1 cellular context compared by ENCODE assay signal in genomic region chr20:47878601-47879004, GRCh38.
TF ChIP-seq lines count a peak whose summit lies in the region.

No MANE protein-coding gene starts in this region.

TF ChIP-seq in K562, 482 proteins besides CTCF, POLR2A, EP300 and RAD21 (continued from another document):
- TF ChIP-seq ZBTB11 (CRISPR knock-in tag; IDR thresholded peaks at IDR 0.05), result peak in 1 of 3 experiments; percentile 38; a peak in 1 of 6 replicates
- TF ChIP-seq, protein P1, sequence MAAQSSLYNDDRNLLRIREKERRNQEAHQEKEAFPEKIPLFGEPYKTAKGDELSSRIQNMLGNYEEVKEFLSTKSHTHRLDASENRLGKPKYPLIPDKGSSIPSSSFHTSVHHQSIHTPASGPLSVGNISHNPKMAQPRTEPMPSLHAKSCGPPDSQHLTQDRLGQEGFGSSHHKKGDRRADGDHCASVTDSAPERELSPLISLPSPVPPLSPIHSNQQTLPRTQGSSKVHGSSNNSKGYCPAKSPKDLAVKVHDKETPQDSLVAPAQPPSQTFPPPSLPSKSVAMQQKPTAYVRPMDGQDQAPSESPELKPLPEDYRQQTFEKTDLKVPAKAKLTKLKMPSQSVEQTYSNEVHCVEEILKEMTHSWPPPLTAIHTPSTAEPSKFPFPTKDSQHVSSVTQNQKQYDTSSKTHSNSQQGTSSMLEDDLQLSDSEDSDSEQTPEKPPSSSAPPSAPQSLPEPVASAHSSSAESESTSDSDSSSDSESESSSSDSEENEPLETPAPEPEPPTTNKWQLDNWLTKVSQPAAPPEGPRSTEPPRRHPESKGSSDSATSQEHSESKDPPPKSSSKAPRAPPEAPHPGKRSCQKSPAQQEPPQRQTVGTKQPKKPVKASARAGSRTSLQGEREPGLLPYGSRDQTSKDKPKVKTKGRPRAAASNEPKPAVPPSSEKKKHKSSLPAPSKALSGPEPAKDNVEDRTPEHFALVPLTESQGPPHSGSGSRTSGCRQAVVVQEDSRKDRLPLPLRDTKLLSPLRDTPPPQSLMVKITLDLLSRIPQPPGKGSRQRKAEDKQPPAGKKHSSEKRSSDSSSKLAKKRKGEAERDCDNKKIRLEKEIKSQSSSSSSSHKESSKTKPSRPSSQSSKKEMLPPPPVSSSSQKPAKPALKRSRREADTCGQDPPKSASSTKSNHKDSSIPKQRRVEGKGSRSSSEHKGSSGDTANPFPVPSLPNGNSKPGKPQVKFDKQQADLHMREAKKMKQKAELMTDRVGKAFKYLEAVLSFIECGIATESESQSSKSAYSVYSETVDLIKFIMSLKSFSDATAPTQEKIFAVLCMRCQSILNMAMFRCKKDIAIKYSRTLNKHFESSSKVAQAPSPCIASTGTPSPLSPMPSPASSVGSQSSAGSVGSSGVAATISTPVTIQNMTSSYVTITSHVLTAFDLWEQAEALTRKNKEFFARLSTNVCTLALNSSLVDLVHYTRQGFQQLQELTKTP (IDR thresholded peaks at IDR 0.05; ENCODE audit: low read depth in 1 of 2, partially characterized antibody in 2 of 2), result no peak
- no peak for TF ChIP-seq ZFP36 (IDR thresholded peaks at IDR 0.05; ENCODE audit: low read depth, low read length, partially characterized antibody)
- no peak for TF ChIP-seq PHF20 (IDR thresholded peaks at IDR 0.05; ENCODE audit: partially characterized antibody)
- TF ChIP-seq ZNF140 (CRISPR knock-in tag; IDR thresholded peaks at IDR 0.05), result no peak
- no peak for TF ChIP-seq COPS2 (conservative IDR thresholded peaks at IDR 0.05)
- no peak for TF ChIP-seq RHOXF2B (CRISPR knock-in tag; conservative IDR thresholded peaks at IDR 0.05)
- TF ChIP-seq USF1 (CRISPR knock-in tag; IDR thresholded peaks at IDR 0.05), result peak; percentile 32; the same call in 1 of the 2 replicates
- no peak for TF ChIP-seq DMBX1 (CRISPR knock-in tag; IDR thresholded peaks at IDR 0.05; ENCODE audit: borderline replicate concordance)
- no peak for TF ChIP-seq POLR2B (IDR thresholded peaks at IDR 0.05; ENCODE audit: low read depth, partially characterized antibody)
- no peak for TF ChIP-seq HNRNPH1 (optimal IDR thresholded peaks at IDR 0.05; ENCODE audit: low read depth, low read length)
- no peak for TF ChIP-seq KLF13 (tag; IDR thresholded peaks at IDR 0.05; ENCODE audit: borderline replicate concordance, low read depth)
